In genomic region chr19:3985643-3986259, GRCh38 we compare ENCODE assay signal across 1 cellular context.
TF ChIP-seq lines count a peak whose summit lies in the region.

No MANE protein-coding gene starts in this region.

TF ChIP-seq in GM23338, 12 proteins besides CTCF, POLR2A, EP300 and RAD21 (continued from another document):
- TF ChIP-seq ZNF462 (CRISPR knock-in tag; IDR thresholded peaks at IDR 0.05) (no peak), EZH2phosphoT487 (IDR thresholded peaks at IDR 0.05; ENCODE audit: unreplicated experiment) (no peak), ETS1 (IDR thresholded peaks at IDR 0.05) (no peak), ZNF114 (CRISPR knock-in tag; IDR thresholded peaks at IDR 0.05) (no peak), POLR2AphosphoS5 (IDR thresholded peaks at IDR 0.05; ENCODE audit: low read depth) (no peak), STAT1 (IDR thresholded peaks at IDR 0.05; ENCODE audit: unreplicated experiment) (no peak), CREB1 (CRISPR knock-in tag; IDR thresholded peaks at IDR 0.05; ENCODE audit: low read depth) (no peak), JUNB (IDR thresholded peaks at IDR 0.05; ENCODE audit: unreplicated experiment) (no peak), NANOG (IDR thresholded peaks at IDR 0.05; ENCODE audit: borderline replicate concordance) (no peak), REST (IDR thresholded peaks at IDR 0.05; ENCODE audit: unreplicated experiment) (no peak), EZH2 (IDR thresholded peaks at IDR 0.05; ENCODE audit: low read depth, unreplicated experiment) (no peak)
